8 cellular contexts compared by ENCODE assay signal in genomic region chr15:28107111-28107893, GRCh38. TPM values are rescaled to one million over a fixed set of nuclear protein-coding genes. Genes with fewer than 3 reads are reported as not detected.
DNase-seq lines count a peak whose midpoint lies in the region; ATAC-seq and TF ChIP-seq lines count a peak whose summit lies in the region.

No MANE protein-coding gene starts in this region.

- peaks cover 7% of the 10 kb centered on the region for H3K36me3 ChIP-seq in mammary epithelial cell (ENCODE audit: insufficient read depth, low read length)
- no peaks in the 10 kb centered on the region for H3K36me3 ChIP-seq in kidney epithelial cell (ENCODE audit: control insufficient read depth, insufficient read depth, low read length)

- H4K20me1 ChIP-seq in mammary epithelial cell (ENCODE audit: insufficient read depth, low read length), result no peaks in the 10 kb centered on the region

- in situ Hi-C loops in mammary epithelial cell (cut with MboI; ENCODE audit: low sequenced_read_pairs in 2 of 2), result no loop called here

- intact Hi-C loops in mammary epithelial cell (cut with micrococcal nuclease), result no loop called here

- H3K27ac Mint-ChIP-seq in stimulated activated naive CD8-positive, alpha-beta T cell treated with anti-CD3 and anti-CD28 coated beads, Interleukin-15, Interleukin-2, amounts not matched to agents 100 ng/mL and 50 ng/mL, for 24 hours, result no peak overlapping the region

- DNase-seq in mammary epithelial cell (no peak), kidney epithelial cell (ENCODE audit: low read depth) (no peak)

- no peaks in the 10 kb centered on the region for H3K9me3 ChIP-seq in mammary epithelial cell (replicated peaks; ENCODE audit: insufficient read depth, low read length)

- dilution Hi-C loops in mammary epithelial cell (cut with HindIII; ENCODE audit: low sequenced_read_pairs), result no loop called here

- H3K36me3 Mint-ChIP-seq in stimulated activated naive CD8-positive, alpha-beta T cell treated with anti-CD3 and anti-CD28 coated beads, Interleukin-15, Interleukin-2, amounts not matched to agents 100 ng/mL and 50 ng/mL, for 24 hours (ENCODE audit: low read depth), result peaks cover 15% of the 10 kb centered on the region

- H3K4me1 Mint-ChIP-seq in stimulated activated naive CD8-positive, alpha-beta T cell treated with anti-CD3 and anti-CD28 coated beads, Interleukin-15, Interleukin-2, amounts not matched to agents 100 ng/mL and 50 ng/mL, for 24 hours (ENCODE audit: low read depth), result peaks cover 12% of the 10 kb centered on the region

- BruUV-seq in mammary epithelial cell (replicated peaks; lab: Mats Ljungman, UMichigan), result no TSS peak

- peaks cover 15% of the 10 kb centered on the region for H3K4me1 ChIP-seq in mammary epithelial cell (ENCODE audit: insufficient read depth, low read length)

- H3K27me3 ChIP-seq in mammary epithelial cell (ENCODE audit: insufficient read depth, low read length) (peaks cover 8% of the 10 kb centered on the region), kidney epithelial cell (ENCODE audit: control insufficient read depth, insufficient read depth, low read length) (peaks cover 13% of the 10 kb centered on the region)

- CTCF ChIA-PET in mammary epithelial cell (lab: Charles Lee; ENCODE audit: low non-redundant PET), result no interaction called here

- peak overlapping the region; percentile 37 to 53 (median 43) for H3K4me3 ChIP-seq in mammary epithelial cell (replicated peaks in 1 of 3; ENCODE audit: insufficient read depth in 1 of 3, low read depth in 2 of 3, low read length in 3 of 3)
- H3K4me3 ChIP-seq in kidney epithelial cell (ENCODE audit: low read depth, low read length), result peak overlapping the region; percentile 43

- TF ChIP-seq CTCF in mammary epithelial cell (conservative IDR thresholded peaks at IDR 0.05 in 1 of 2, IDR thresholded peaks at IDR 0.05 in 1 of 2; ENCODE audit: extremely low read depth in 1 of 2, insufficient read depth in 1 of 2, low read depth in 1 of 2, low read length in 2 of 2) (no peak), kidney epithelial cell (IDR thresholded peaks at IDR 0.05; ENCODE audit: insufficient read depth, low read length, poor library complexity, severe bottlenecking) (no peak)

- peak overlapping the region; percentile 78 for H3K4me3 Mint-ChIP-seq in stimulated activated naive CD8-positive, alpha-beta T cell treated with anti-CD3 and anti-CD28 coated beads, Interleukin-15, Interleukin-2, amounts not matched to agents 100 ng/mL and 50 ng/mL, for 24 hours

- H3K27me3 Mint-ChIP-seq in stimulated activated naive CD8-positive, alpha-beta T cell treated with anti-CD3 and anti-CD28 coated beads, Interleukin-15, Interleukin-2, amounts not matched to agents 100 ng/mL and 50 ng/mL, for 24 hours, result peaks cover 33% of the 10 kb centered on the region

- no peaks in the 10 kb centered on the region for H3K79me2 ChIP-seq in mammary epithelial cell (ENCODE audit: insufficient read depth, low read length)

- WGBS in mammary epithelial cell (ENCODE audit: low coverage, missing lambda C conversion rate), result 26% methylated on average over 12 of the region's 62 CpGs

- H3K4me2 ChIP-seq in mammary epithelial cell (ENCODE audit: insufficient read depth, low read depth, low read length), result peak overlapping the region; percentile 89

- H3K9me3 Mint-ChIP-seq in stimulated activated naive CD8-positive, alpha-beta T cell treated with anti-CD3 and anti-CD28 coated beads, Interleukin-15, Interleukin-2, amounts not matched to agents 100 ng/mL and 50 ng/mL, for 24 hours, result no peaks in the 10 kb centered on the region

- no peak overlapping the region for H3K9ac ChIP-seq in mammary epithelial cell (ENCODE audit: insufficient read depth, low read length)

- peak overlapping the region; percentile 77 for H2AFZ ChIP-seq in mammary epithelial cell (ENCODE audit: low read depth, low read length)

- ATAC-seq in HG02759 (IDR thresholded peaks at IDR 0.05; ENCODE audit: unreplicated experiment), result peak; percentile 42
- ATAC-seq in GM21576 (IDR thresholded peaks at IDR 0.05; ENCODE audit: unreplicated experiment), result no peak
- no peak for ATAC-seq in HG03175 (IDR thresholded peaks at IDR 0.05; ENCODE audit: unreplicated experiment)
- no peak for ATAC-seq in HG03354 (IDR thresholded peaks at IDR 0.05; ENCODE audit: poor library complexity, severe bottlenecking, unreplicated experiment)
- ATAC-seq in HG02973 (IDR thresholded peaks at IDR 0.05; ENCODE audit: unreplicated experiment), result no peak

- H3K27ac ChIP-seq in mammary epithelial cell (ENCODE audit: insufficient read depth, low read depth, low read length), result no peak overlapping the region

RNA-seq across cellular contexts. Expression of gene OCA2, which starts 8.2 kb away (rescaled TPM):
- total RNA-seq in mammary epithelial cell, result under 1 TPM in 1 of 2 donors, not detected in 1; 0.33 TPM
- not detected for polyA plus RNA-seq in mammary epithelial cell
- polyA minus RNA-seq in mammary epithelial cell, result not detected
- total RNA-seq in kidney epithelial cell, result under 0.01 and 0.29 TPM in 2 replicates
